Comparison of ENCODE assay signal across 26 cellular contexts in the genomic region with DNA sequence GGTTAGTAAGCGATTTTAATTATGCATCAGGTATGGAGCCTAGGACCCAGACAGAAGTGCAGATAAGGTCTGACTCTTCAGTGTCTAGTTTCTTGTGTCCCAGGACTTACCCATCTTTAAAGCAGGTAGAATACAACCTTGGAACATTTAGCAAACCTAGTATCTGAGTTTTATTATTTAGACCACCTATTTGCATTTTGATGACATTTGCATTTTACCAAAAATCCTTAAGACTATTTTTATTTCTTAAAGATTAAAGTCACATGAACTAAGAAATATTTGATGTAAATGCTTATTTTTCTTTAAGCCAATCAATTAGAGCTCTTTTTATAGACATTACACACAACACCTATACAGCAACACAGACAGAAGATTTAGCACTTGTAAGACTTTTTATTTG.
"Had no signal": no experiment of that assay in that cellular context is flagged by ENCODE, and none has a peak within 500 bp of the region (broad histone marks: within the 10 kb centered on the region; RNA-seq: fewer than 3 reads in every experiment).

No MANE protein-coding gene starts in this region.

- H3K27ac ChIP-seq: colonic mucosa, epithelial cell of prostate, esophagus squamous epithelium, gastrocnemius medialis, heart right ventricle, left lung, lower lobe of right lung had no signal

- H3K4me1 ChIP-seq: colonic mucosa, esophagus squamous epithelium, gastrocnemius medialis, heart right ventricle, left lung, lower lobe of right lung had no signal

- H3K9me3 ChIP-seq: colonic mucosa, gastrocnemius medialis, lower lobe of right lung, mucosa of descending colon had no signal

- H3K27me3 ChIP-seq: colonic mucosa, esophagus squamous epithelium, gastrocnemius medialis, heart right ventricle, left lung had no signal

- H3K4me3 ChIP-seq: colonic mucosa, esophagus squamous epithelium, gastrocnemius medialis, heart right ventricle, left lung, lower lobe of right lung, mucosa of descending colon had no signal

- H3K36me3 ChIP-seq: colonic mucosa, esophagus squamous epithelium, gastrocnemius medialis, heart right ventricle, left lung, lower lobe of right lung had no signal

- FAIRE-seq: endometrium, islet of Langerhans, keratinocyte had no signal

- DNase-seq: colonic mucosa; cortex of kidney; effector CD8-positive, alpha-beta T cell; effector memory CD8-positive, alpha-beta T cell; endodermal cell; erythroblast; esophagus squamous epithelium; foreskin fibroblast; foreskin melanocyte; gastrocnemius medialis; glutamatergic neuron; head of caudate nucleus; heart right ventricle; hippocampal formation; left cardiac atrium; left lung; left ventricle myocardium superior; lower lobe of right lung; mesenchymal stem cell; mucosa of descending colon; naive B cell had no signal

- ATAC-seq: effector memory CD8-positive, alpha-beta T cell; esophagus mucosa; gastrocnemius medialis; heart right ventricle; left cardiac atrium; left lung; left ventricle myocardium superior; lower lobe of right lung; mucosa of descending colon had no signal
